10 cellular contexts compared by ENCODE assay signal in the genomic region with DNA sequence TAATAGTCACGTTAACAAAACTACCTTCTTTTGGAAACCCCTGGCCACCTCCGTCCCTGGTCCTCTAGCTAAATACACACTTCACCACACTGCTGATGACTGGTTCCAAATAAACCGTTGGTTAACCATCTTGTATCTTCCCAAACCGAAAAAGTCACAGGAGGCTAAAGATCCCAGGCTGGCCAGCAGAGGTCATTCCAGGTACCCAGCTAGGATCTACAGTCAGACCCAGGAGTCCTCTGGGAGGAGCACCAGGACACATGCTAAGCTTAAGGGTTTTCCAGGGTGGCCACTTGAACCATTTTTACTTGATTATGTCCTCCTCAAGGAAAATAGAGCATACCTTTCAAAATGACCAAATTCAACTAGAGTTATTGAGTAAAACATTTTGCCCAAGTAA.
DNase-seq lines count a peak whose midpoint lies in the region; ATAC-seq and TF ChIP-seq lines count a peak whose summit lies in the region.
"Had no signal": no experiment of that assay in that cellular context is flagged by ENCODE, and none has a peak within 500 bp of the region (broad histone marks: within the 10 kb centered on the region; RNA-seq: fewer than 3 reads in every experiment).

No MANE protein-coding gene starts in this region.

- H3K9me3 ChIP-seq in RWPE2 (ENCODE audit: severe bottlenecking) (no peaks in the 10 kb centered on the region), esophagus squamous epithelium (no peaks in the 10 kb centered on the region)

- H3K4me3 ChIP-seq in RWPE2 (ENCODE audit: severe bottlenecking) (no peak overlapping the region), esophagus squamous epithelium (no peak overlapping the region)

- 67 to 75% methylated on average over 3 to 4 of the region's 4 CpGs for WGBS in esophagus squamous epithelium, 2 donors

- H3K4me1 ChIP-seq in RWPE2 (ENCODE audit: insufficient read depth, poor library complexity, severe bottlenecking), result peaks cover 11% of the 10 kb centered on the region
- H3K4me1 ChIP-seq in esophagus squamous epithelium, result peaks cover 0 to 61% (median 30%) of the 10 kb centered on the region in 3 donors

- TF ChIP-seq CTCF in RWPE2 (IDR thresholded peaks at IDR 0.05; ENCODE audit: poor library complexity, severe bottlenecking) (peak; percentile 33), esophagus squamous epithelium (IDR thresholded peaks at IDR 0.05) (peak in 1 of 6 experiments; percentile 11)

- H3K27me3 Mint-ChIP-seq in activated CD4-positive, alpha-beta T cell treated with anti-CD3 and anti-CD28 coated beads, Interleukin-2, amount 10 ng/mL, durations not matched to agents 24 days and 14 days, result no peaks in the 10 kb centered on the region

- H3K27ac ChIP-seq in RWPE2 (ENCODE audit: poor library complexity, severe bottlenecking) (no peak overlapping the region), esophagus squamous epithelium (peak overlapping the region in 3 of 4 donors; percentile 43 to 79 (median 66))

- peaks cover 96% of the 10 kb centered on the region for H3K36me3 ChIP-seq in RWPE2 (ENCODE audit: low read depth)
- H3K36me3 ChIP-seq in esophagus squamous epithelium, result peaks cover 0 to 63% (median 7%) of the 10 kb centered on the region in 3 donors

- peak overlapping the region; percentile 85 for H3K4me3 Mint-ChIP-seq in activated CD4-positive, alpha-beta T cell treated with anti-CD3 and anti-CD28 coated beads, Interleukin-2, amount 10 ng/mL, durations not matched to agents 24 days and 14 days
- peak overlapping the region; percentile 71 for H3K4me3 Mint-ChIP-seq in stimulated activated effector memory CD8-positive, alpha-beta T cell treated with anti-CD3 and anti-CD28 coated beads, Interleukin-12 subunit alpha, Interleukin-12 subunit beta, amount 100 ng/mL, for 72 hours

- no peaks in the 10 kb centered on the region for H3K9me3 Mint-ChIP-seq in activated CD4-positive, alpha-beta T cell treated with anti-CD3 and anti-CD28 coated beads, Interleukin-2, amount 10 ng/mL, durations not matched to agents 24 days and 14 days
- H3K9me3 Mint-ChIP-seq in stimulated activated effector memory CD8-positive, alpha-beta T cell treated with anti-CD3 and anti-CD28 coated beads, Interleukin-12 subunit alpha, Interleukin-12 subunit beta, amount 100 ng/mL, for 72 hours, result no peaks in the 10 kb centered on the region

- peaks cover 92% of the 10 kb centered on the region for H3K4me1 Mint-ChIP-seq in activated CD4-positive, alpha-beta T cell treated with anti-CD3 and anti-CD28 coated beads, Interleukin-2, amount 10 ng/mL, durations not matched to agents 24 days and 14 days
- H3K4me1 Mint-ChIP-seq in stimulated activated effector memory CD8-positive, alpha-beta T cell treated with anti-CD3 and anti-CD28 coated beads, Interleukin-12 subunit alpha, Interleukin-12 subunit beta, amount 100 ng/mL, for 72 hours, result peaks cover 92% of the 10 kb centered on the region

- peak overlapping the region; percentile 96 for H3K27ac Mint-ChIP-seq in activated CD4-positive, alpha-beta T cell treated with anti-CD3 and anti-CD28 coated beads, Interleukin-2, amount 10 ng/mL, durations not matched to agents 24 days and 14 days
- peak overlapping the region; percentile 96 for H3K27ac Mint-ChIP-seq in stimulated activated effector memory CD8-positive, alpha-beta T cell treated with anti-CD3 and anti-CD28 coated beads, Interleukin-12 subunit alpha, Interleukin-12 subunit beta, amount 100 ng/mL, for 72 hours

- no peak for ATAC-seq in RWPE2 (ENCODE audit: low read depth)
- no peak for ATAC-seq in stimulated activated effector memory CD8-positive, alpha-beta T cell treated with anti-CD3 and anti-CD28 coated beads, Interleukin-12 subunit alpha, Interleukin-12 subunit beta, amount 100 ng/mL, for 72 hours
- no peak for ATAC-seq in GM21360 (IDR thresholded peaks at IDR 0.05; ENCODE audit: unreplicated experiment)

- H3K27me3 ChIP-seq in RWPE2 (ENCODE audit: insufficient read depth, poor library complexity, severe bottlenecking) (no peaks in the 10 kb centered on the region), esophagus squamous epithelium (no peaks in the 10 kb centered on the region)

- no peak for TF ChIP-seq POLR2A in esophagus squamous epithelium (IDR thresholded peaks at IDR 0.05)

- H3K36me3 Mint-ChIP-seq in activated CD4-positive, alpha-beta T cell treated with anti-CD3 and anti-CD28 coated beads, Interleukin-2, amount 10 ng/mL, durations not matched to agents 24 days and 14 days (ENCODE audit: low read depth), result peaks cover 92% of the 10 kb centered on the region
- peaks cover 100% of the 10 kb centered on the region for H3K36me3 Mint-ChIP-seq in stimulated activated effector memory CD8-positive, alpha-beta T cell treated with anti-CD3 and anti-CD28 coated beads, Interleukin-12 subunit alpha, Interleukin-12 subunit beta, amount 100 ng/mL, for 72 hours

- intact Hi-C loops in activated CD4-positive, alpha-beta T cell treated with anti-CD3 and anti-CD28 coated beads, Interleukin-2, amount 10 ng/mL, durations not matched to agents 24 days and 14 days (cut with micrococcal nuclease), result no loop called here
- intact Hi-C loops in esophagus squamous epithelium (cut with DNase I), result no loop called here

- DNase-seq in activated CD4-positive, alpha-beta T cell treated with anti-CD3 and anti-CD28 coated beads, Interleukin-2, amount 10 ng/mL, durations not matched to agents 24 days and 14 days, result peak; percentile 60
- DNase-seq in activated CD4-positive, alpha-beta T cell treated with anti-CD3 and anti-CD28 coated beads for 1 hour, result no peak
- DNase-seq in RWPE2 (ENCODE audit: low spot score) (no peak), esophagus squamous epithelium (lab: John Stamatoyannopoulos, UW) (no peak), NCI-H187 (lab: John Stamatoyannopoulos, UW) (no peak)
- no peak for DNase-seq in stimulated activated effector memory CD8-positive, alpha-beta T cell treated with anti-CD3 and anti-CD28 coated beads, Interleukin-12 subunit alpha, Interleukin-12 subunit beta, amount 100 ng/mL, for 72 hours (ENCODE audit: low spot score in 2 of 2)
- DNase-seq in NK-92 treated with Interleukin-12 subunit alpha and Interleukin-12 subunit beta, amount 100 ng/mL, for 24 hours (lab: John Stamatoyannopoulos, UW), result no peak
- DNase-seq: activated CD4-positive, alpha-beta T cell treated with anti-CD3 and anti-CD28 coated beads, Interleukin-2, amount 50 U/mL, for 48 hours; IMR-90 had no signal
